ENCODE assay signal across 1 cellular context in the genomic region with DNA sequence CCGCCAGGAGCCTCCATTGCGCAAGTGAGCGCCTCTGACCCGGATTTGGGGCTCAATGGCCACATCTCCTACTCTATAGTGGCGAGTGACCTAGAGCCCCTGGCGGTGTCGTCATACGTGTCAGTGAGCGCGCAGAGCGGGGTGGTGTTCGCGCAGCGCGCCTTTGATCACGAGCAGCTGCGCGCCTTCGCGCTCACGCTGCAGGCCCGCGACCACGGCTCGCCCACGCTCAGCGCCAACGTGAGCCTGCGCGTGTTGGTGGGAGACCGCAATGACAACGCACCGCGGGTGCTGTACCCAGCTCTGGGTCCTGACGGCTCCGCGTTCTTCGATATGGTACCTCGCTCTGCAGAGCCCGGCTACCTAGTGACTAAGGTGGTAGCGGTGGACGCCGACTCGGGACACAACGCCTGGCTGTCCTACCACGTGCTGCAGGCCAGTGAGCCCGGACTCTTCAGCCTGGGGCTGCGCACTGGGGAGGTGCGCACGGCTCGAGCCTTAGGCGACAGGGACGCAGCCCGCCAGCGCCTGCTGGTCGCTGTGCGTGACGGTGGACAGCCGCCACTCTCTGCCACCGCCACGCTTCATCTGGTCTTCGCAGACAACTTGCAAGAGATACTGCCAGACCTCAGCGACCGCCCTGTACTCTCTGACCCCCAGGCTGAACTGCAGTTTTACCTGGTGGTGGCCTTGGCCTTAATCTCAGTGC.
TF ChIP-seq lines count a peak whose summit lies in the region.

No MANE protein-coding gene starts in this region.

TF ChIP-seq in H1, 55 proteins besides CTCF, POLR2A, EP300 and RAD21:
- 0 out of 2 replicates have a peak, but pooled peaks have one; percentile 34 for TF ChIP-seq CEBPB (IDR thresholded peaks at IDR 0.05; ENCODE audit: low read depth, low read length)
- TF ChIP-seq CBX5 (IDR thresholded peaks at IDR 0.05; ENCODE audit: low read depth, low read length), result no peak
- no peak for TF ChIP-seq GABPA (IDR thresholded peaks at IDR 0.05; ENCODE audit: borderline replicate concordance, insufficient read depth, low read length)
TF ChIP-seq in H1: peak in this region for 1.
